26 cellular contexts compared by ENCODE assay signal in genomic region chr3:171789759-171790505, GRCh38. TPM values are rescaled to one million over a fixed set of nuclear protein-coding genes. Genes with fewer than 3 reads are reported as not detected.
DNase-seq lines count a peak whose midpoint lies in the region; ATAC-seq and TF ChIP-seq lines count a peak whose summit lies in the region.
"Had no signal": no experiment of that assay in that cellular context is flagged by ENCODE, and none has a peak within 500 bp of the region (broad histone marks: within the 10 kb centered on the region; RNA-seq: fewer than 3 reads in every experiment).

No MANE protein-coding gene starts in this region.

- H3K4me1 ChIP-seq in A673 (ENCODE audit: insufficient read depth, low read length, poor library complexity, severe bottlenecking) = peaks cover 36% of the 10 kb centered on the region
- peaks cover 49% of the 10 kb centered on the region for H3K4me1 ChIP-seq in mammary epithelial cell (ENCODE audit: insufficient read depth, low read length)

- H3K36me3 ChIP-seq in A673 (ENCODE audit: insufficient read depth, low read length, poor library complexity, severe bottlenecking) (no peaks in the 10 kb centered on the region), mammary epithelial cell (ENCODE audit: insufficient read depth, low read length) (no peaks in the 10 kb centered on the region)
- H3K36me3 ChIP-seq: adrenal gland had no signal

- ATAC-seq in HG03432 (IDR thresholded peaks at IDR 0.05; ENCODE audit: unreplicated experiment) = no peak
- ATAC-seq: activated CD8-positive, alpha-beta memory T cell treated with anti-CD3 and anti-CD28 coated beads, Interleukin-2, amount 10 ng/mL, durations not matched to agents 7 days and 5 days; stimulated activated naive CD8-positive, alpha-beta T cell treated with anti-CD3 and anti-CD28 coated beads, Interleukin-15, Interleukin-2, amounts not matched to agents 100 U/mL and 50 U/mL, for 24 hours had no signal

- H3K9me3 ChIP-seq in A673 (ENCODE audit: low read depth, low read length, poor library complexity, severe bottlenecking) = no peaks in the 10 kb centered on the region
- H3K9me3 ChIP-seq in mammary epithelial cell (replicated peaks; ENCODE audit: insufficient read depth, low read length) = no peaks in the 10 kb centered on the region
- H3K9me3 ChIP-seq: adrenal gland had no signal

- H3K4me1 Mint-ChIP-seq in glutamatergic neuron (ENCODE audit: low read depth, unreplicated experiment) = no peaks in the 10 kb centered on the region
- H3K4me1 Mint-ChIP-seq: activated CD8-positive, alpha-beta memory T cell treated with anti-CD3 and anti-CD28 coated beads, Interleukin-2, amount 10 ng/mL, durations not matched to agents 7 days and 5 days had no signal

- in situ Hi-C loops in mammary epithelial cell (cut with MboI; ENCODE audit: low sequenced_read_pairs in 2 of 2) = no loop called here

- peak; percentile 36 for DNase-seq in A673 (ENCODE audit: low spot score)
- DNase-seq in NCI-H1048 (lab: John Stamatoyannopoulos, UW) = peak; percentile 42
- peak; percentile 87 for DNase-seq in mammary epithelial cell
- DNase-seq in middle frontal gyrus (ENCODE audit: extremely low spot score, low spot score) = peak; percentile 1
- no peak for DNase-seq in SKM-1 (lab: John Stamatoyannopoulos, UW; ENCODE audit: unreplicated experiment)
- DNase-seq in activated CD4-positive, alpha-beta T cell treated with anti-CD3 and anti-CD28 coated beads for 48 hours = no peak
- no peak for DNase-seq in glutamatergic neuron
- DNase-seq: activated CD4-positive, alpha-beta T cell treated with anti-CD3 and anti-CD28 coated beads for 1 hour; activated CD8-positive, alpha-beta memory T cell treated with anti-CD3 and anti-CD28 coated beads, Interleukin-2, amount 10 ng/mL, durations not matched to agents 7 days and 5 days; activated effector memory CD4-positive, alpha-beta T cell treated with anti-CD3 and anti-CD28 coated beads, Interleukin-2, amount 50 U/mL, for 16 hours; adrenal gland; CD8-positive, alpha-beta memory T cell; DND-41; left ventricle myocardium superior; NCI-H1694 treated with DMSO at 0.1 percent for 48 hours; NCI-H345; stimulated activated CD4-positive, alpha-beta T cell treated with anti-CD3 and anti-CD28 coated beads, Interleukin-1b, Interleukin-23, amount 100 ng/mL, for 48 hours; stimulated activated naive CD8-positive, alpha-beta T cell treated with anti-CD3 and anti-CD28 coated beads, Interleukin-15, Interleukin-2, amounts not matched to agents 100 U/mL and 50 U/mL, for 24 hours had no signal

- CTCF ChIA-PET in A673 (lab: Charles Lee) (no interaction called here), mammary epithelial cell (lab: Charles Lee; ENCODE audit: low non-redundant PET) (interaction anchor here (0.6 kb wide), 1 partner anchor 246 kb away, joined by 4 read pairs; no protein-coding TSS in a partner anchor)

- peaks cover 6% of the 10 kb centered on the region for H3K79me2 ChIP-seq in mammary epithelial cell (ENCODE audit: insufficient read depth, low read length)

- H3K9me3 Mint-ChIP-seq in glutamatergic neuron (ENCODE audit: unreplicated experiment) = no peaks in the 10 kb centered on the region
- H3K9me3 Mint-ChIP-seq: CD8-positive, alpha-beta memory T cell had no signal

- no peaks in the 10 kb centered on the region for H4K20me1 ChIP-seq in mammary epithelial cell (ENCODE audit: insufficient read depth, low read length)

- no peak overlapping the region for H3K27ac Mint-ChIP-seq in glutamatergic neuron (ENCODE audit: unreplicated experiment)
- H3K27ac Mint-ChIP-seq: activated CD8-positive, alpha-beta memory T cell treated with anti-CD3 and anti-CD28 coated beads, Interleukin-2, amount 10 ng/mL, durations not matched to agents 7 days and 5 days had no signal

- no peak for TF ChIP-seq CTCF in A673 (conservative IDR thresholded peaks at IDR 0.05; ENCODE audit: low read depth, low read length)
- no peak for TF ChIP-seq CTCF in mammary epithelial cell (conservative IDR thresholded peaks at IDR 0.05 in 1 of 2, IDR thresholded peaks at IDR 0.05 in 1 of 2; ENCODE audit: extremely low read depth in 1 of 2, insufficient read depth in 1 of 2, low read depth in 1 of 2, low read length in 2 of 2)
- no peak for TF ChIP-seq CTCF in glutamatergic neuron (IDR thresholded peaks at IDR 0.05; ENCODE audit: partially characterized antibody, unreplicated experiment)

- peak overlapping the region; percentile 55 for H3K4me2 ChIP-seq in mammary epithelial cell (ENCODE audit: insufficient read depth, low read depth, low read length)

- no peaks in the 10 kb centered on the region for H3K36me3 Mint-ChIP-seq in glutamatergic neuron (ENCODE audit: unreplicated experiment)
- H3K36me3 Mint-ChIP-seq: activated CD8-positive, alpha-beta memory T cell treated with anti-CD3 and anti-CD28 coated beads, Interleukin-2, amount 10 ng/mL, durations not matched to agents 7 days and 5 days had no signal

- POLR2A ChIA-PET in A673 (lab: Charles Lee; ENCODE audit: low non-redundant PET) = no interaction called here

- H3K27ac ChIP-seq in A673 (ENCODE audit: low read depth, low read length, poor library complexity, severe bottlenecking) (no peak overlapping the region), mammary epithelial cell (ENCODE audit: insufficient read depth, low read depth, low read length) (peak overlapping the region; percentile 99)
- H3K27ac ChIP-seq: GM23248 had no signal

- no peak overlapping the region for H3K4me3 Mint-ChIP-seq in glutamatergic neuron (ENCODE audit: unreplicated experiment)
- H3K4me3 Mint-ChIP-seq: activated CD8-positive, alpha-beta memory T cell treated with anti-CD3 and anti-CD28 coated beads, Interleukin-2, amount 10 ng/mL, durations not matched to agents 7 days and 5 days; CD8-positive, alpha-beta memory T cell had no signal

- intact Hi-C loops in A673 (cut with micrococcal nuclease; ENCODE audit: unreplicated experiment) = no loop called here
- intact Hi-C loops in mammary epithelial cell (cut with micrococcal nuclease) = loop anchor here (1.0 kb wide), 1 partner anchor 20 kb away; the partner anchor contains the start of gene PLD1

- dilution Hi-C loops in mammary epithelial cell (cut with HindIII; ENCODE audit: low sequenced_read_pairs) = no loop called here

- peak overlapping the region; percentile 82 for H3K9ac ChIP-seq in mammary epithelial cell (ENCODE audit: insufficient read depth, low read length)

- WGBS in mammary epithelial cell (ENCODE audit: low coverage, missing lambda C conversion rate) = 68% methylated on average over 4 of the region's 4 CpGs

- H3K4me3 ChIP-seq in A673 (ENCODE audit: low read depth, low read length, poor library complexity, severe bottlenecking) = no peak overlapping the region
- H3K4me3 ChIP-seq in mammary epithelial cell (replicated peaks in 1 of 3; ENCODE audit: insufficient read depth in 1 of 3, low read depth in 2 of 3, low read length in 3 of 3) = no peak overlapping the region
- H3K4me3 ChIP-seq: adrenal gland, GM23248 had no signal

- H3K27me3 ChIP-seq in A673 (replicated peaks; ENCODE audit: insufficient read depth, low read depth, low read length, poor library complexity) (no peaks in the 10 kb centered on the region), mammary epithelial cell (ENCODE audit: insufficient read depth, low read length) (no peaks in the 10 kb centered on the region)
- H3K27me3 ChIP-seq: adrenal gland had no signal

- H3K27me3 Mint-ChIP-seq in glutamatergic neuron (ENCODE audit: unreplicated experiment) = no peaks in the 10 kb centered on the region

- BruUV-seq in A673 (replicated peaks; lab: Mats Ljungman, UMichigan) (no TSS peak), mammary epithelial cell (replicated peaks; lab: Mats Ljungman, UMichigan) (no TSS peak)

- peak overlapping the region; percentile 6 for H2AFZ ChIP-seq in mammary epithelial cell (ENCODE audit: low read depth, low read length)
- H2AFZ ChIP-seq: GM23248 had no signal

RNA-seq across cellular contexts. Expression of gene PLD1, which starts 20.4 kb away (rescaled TPM):
- total RNA-seq in A673 (2021) = 3.2 and 4.6 TPM in 2 replicates
- 10 to 100 TPM; 13.9 to 19.0 TPM for total RNA-seq in mammary epithelial cell
- 7.5 TPM for polyA plus RNA-seq in mammary epithelial cell
- polyA minus RNA-seq in mammary epithelial cell = 16.3 TPM
- total RNA-seq in glutamatergic neuron (ENCODE audit: unreplicated experiment) = 0.61 TPM

RNA-seq across cellular contexts. Expression of gene TMEM212, which starts 53.2 kb away (rescaled TPM):
- not detected in 2 replicates for total RNA-seq in A673 (2021)
- not detected for total RNA-seq in mammary epithelial cell
- not detected for polyA plus RNA-seq in mammary epithelial cell
- not detected for polyA minus RNA-seq in mammary epithelial cell
- total RNA-seq in glutamatergic neuron (ENCODE audit: unreplicated experiment) = not detected
- total RNA-seq: activated CD8-positive, alpha-beta memory T cell treated with anti-CD3 and anti-CD28 coated beads, Interleukin-2, amount 10 ng/mL, durations not matched to agents 7 days and 5 days; adrenal gland; CD8-positive, alpha-beta memory T cell; cerebellum; frontal cortex; GM23248; left ventricle myocardium superior; M059J; omental fat pad; sciatic nerve; urinary bladder had no signal
- polyA plus RNA-seq: adrenal gland; CD8-positive, alpha-beta memory T cell; GM23248; urinary bladder had no signal

Comparison
In these comparisons a context has a peak if more than half of its experiments do, and no peak if none do; other contexts are left out.
1. DNase-seq: peak in A673 (single experiment), NCI-H1048 (single experiment), mammary epithelial cell (single experiment) and middle frontal gyrus (single experiment); none in SKM-1 (single experiment), activated CD4-positive, alpha-beta T cell treated with anti-CD3 and anti-CD28 coated beads for 48 hours (single experiment) and glutamatergic neuron (single experiment).